Comparison of ENCODE assay signal across 8 cellular contexts in the genomic region with DNA sequence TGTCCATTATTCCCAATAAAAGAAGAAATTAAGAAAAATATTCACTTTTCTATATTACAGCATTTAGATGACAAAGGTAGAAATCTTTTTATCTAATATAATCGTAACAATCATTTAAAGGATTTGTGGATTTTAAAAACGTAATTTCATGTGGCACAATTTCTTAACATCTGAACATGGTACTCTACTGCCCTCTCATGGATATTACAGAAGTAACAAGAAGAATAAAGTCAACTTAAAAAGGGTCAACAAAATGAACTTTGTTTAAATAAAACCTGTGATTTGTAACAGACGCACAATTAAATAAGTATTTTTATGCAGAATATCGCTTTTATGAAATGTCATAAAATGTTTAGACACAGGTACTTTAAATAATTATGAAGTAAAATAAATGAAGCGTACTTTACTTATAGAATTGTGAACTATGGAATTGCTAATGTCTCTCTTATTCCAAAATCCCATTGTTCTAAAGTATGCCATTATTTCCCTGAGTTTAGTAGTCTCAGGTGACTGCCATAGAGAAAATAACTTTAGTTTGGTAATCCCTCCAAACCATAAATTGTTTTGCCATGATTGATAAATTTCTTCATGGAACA.
DNase-seq lines count a peak whose midpoint lies in the region; ATAC-seq and TF ChIP-seq lines count a peak whose summit lies in the region.

No MANE protein-coding gene starts in this region.

- no peak for ATAC-seq in activated T-helper 17 cell treated with anti-CD3 and anti-CD28 coated beads, Interleukin-2, amount 50 U/mL, for 72 hours (replicated peaks)

- no peak overlapping the region for H3K4me3 Mint-ChIP-seq in nephron
- H3K4me3 Mint-ChIP-seq in activated T-helper 17 cell treated with anti-CD3 and anti-CD28 coated beads, Interleukin-2, amount 50 U/mL, for 72 hours: no peak overlapping the region

- H3K4me1 Mint-ChIP-seq in nephron: peaks cover 4% of the 10 kb centered on the region
- H3K4me1 Mint-ChIP-seq in activated T-helper 17 cell treated with anti-CD3 and anti-CD28 coated beads, Interleukin-2, amount 50 U/mL, for 72 hours: no peaks in the 10 kb centered on the region

- no peaks in the 10 kb centered on the region for H3K9me3 Mint-ChIP-seq in nephron
- H3K9me3 Mint-ChIP-seq in activated T-helper 17 cell treated with anti-CD3 and anti-CD28 coated beads, Interleukin-2, amount 50 U/mL, for 72 hours: no peaks in the 10 kb centered on the region

- peak; percentile 54 for TF ChIP-seq CTCF in choroid plexus epithelial cell (conservative IDR thresholded peaks at IDR 0.05; ENCODE audit: low read depth, low read length)
- TF ChIP-seq CTCF in nephron (IDR thresholded peaks at IDR 0.05; ENCODE audit: unreplicated experiment in 3 of 3): peak; percentile 57 to 74 (median 68)

- H3K36me3 Mint-ChIP-seq in nephron (ENCODE audit: low read depth): no peaks in the 10 kb centered on the region
- no peaks in the 10 kb centered on the region for H3K36me3 Mint-ChIP-seq in activated T-helper 17 cell treated with anti-CD3 and anti-CD28 coated beads, Interleukin-2, amount 50 U/mL, for 72 hours (ENCODE audit: low read depth)

- DNase-seq in DMS53 (lab: John Stamatoyannopoulos, UW) (peak; percentile 39), DMS53 treated with DMSO at 0.1 percent for 48 hours (lab: John Stamatoyannopoulos, UW; ENCODE audit: unreplicated experiment) (no peak), NCI-H345 (lab: John Stamatoyannopoulos, UW) (peak; percentile 24), choroid plexus epithelial cell (ENCODE audit: low read depth) (peak; percentile 83), COR-L47 (lab: John Stamatoyannopoulos, UW) (no peak)
- DNase-seq in stimulated activated CD4-positive, alpha-beta T cell treated with anti-CD3 and anti-CD28 coated beads, Interleukin-12 subunit alpha, Interleukin-12 subunit beta, amount 100 ng/mL, for 4 hours: no peak

- no peak overlapping the region for H3K27ac Mint-ChIP-seq in nephron
- H3K27ac Mint-ChIP-seq in activated T-helper 17 cell treated with anti-CD3 and anti-CD28 coated beads, Interleukin-2, amount 50 U/mL, for 72 hours: no peak overlapping the region

- H3K27me3 Mint-ChIP-seq in nephron (ENCODE audit: low read depth): no peaks in the 10 kb centered on the region
- no peaks in the 10 kb centered on the region for H3K27me3 Mint-ChIP-seq in activated T-helper 17 cell treated with anti-CD3 and anti-CD28 coated beads, Interleukin-2, amount 50 U/mL, for 72 hours

- H3K4me3 ChIP-seq in choroid plexus epithelial cell (ENCODE audit: low read depth, low read length): no peak overlapping the region

Comparison
In these comparisons a context has a peak if more than half of its experiments do, and no peak if none do; other contexts are left out.
1. DNase-seq: peak in DMS53 (single experiment), NCI-H345 (single experiment) and choroid plexus epithelial cell (single experiment); none in DMS53 treated with DMSO at 0.1 percent for 48 hours (single experiment), stimulated activated CD4-positive, alpha-beta T cell treated with anti-CD3 and anti-CD28 coated beads, Interleukin-12 subunit alpha, Interleukin-12 subunit beta, amount 100 ng/mL, for 4 hours (single experiment) and COR-L47 (single experiment).